10 cellular contexts compared by ENCODE assay signal in the genomic region with DNA sequence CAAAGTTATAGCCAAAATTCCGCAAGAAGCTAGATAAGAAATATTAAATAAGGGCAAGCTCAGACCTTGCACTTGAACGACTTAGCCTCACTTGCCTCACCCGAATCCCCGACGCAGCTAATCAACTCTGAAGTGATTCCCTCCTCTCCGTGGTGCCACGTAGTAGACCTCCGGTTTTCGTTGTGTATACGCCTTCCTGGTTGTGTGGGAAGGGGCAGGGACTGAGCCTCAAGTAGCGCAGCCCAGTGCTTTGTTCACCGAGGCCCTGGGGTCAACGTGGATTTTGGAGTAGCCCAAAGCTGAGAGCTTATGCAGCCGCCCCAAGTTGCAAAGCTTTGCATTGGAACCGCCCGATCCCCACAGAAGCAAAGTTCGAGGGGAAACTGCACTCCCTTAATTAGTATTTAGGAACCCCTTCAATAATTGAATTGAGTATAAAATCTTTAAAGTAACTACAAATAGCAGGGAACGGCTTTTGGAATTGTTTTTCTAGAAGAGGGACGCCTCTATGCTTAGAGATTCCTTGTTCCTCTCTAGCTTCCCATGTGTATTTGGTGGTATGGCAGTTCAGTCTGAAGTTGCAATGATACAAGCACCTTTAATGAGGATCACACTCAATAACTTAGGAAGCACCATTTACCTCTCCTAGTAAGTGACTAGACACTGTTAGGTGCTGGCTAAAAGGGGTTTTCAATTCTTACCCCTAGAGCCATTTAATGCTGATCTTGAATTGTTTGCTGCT. TPM values are rescaled to one million over a fixed set of nuclear protein-coding genes. Genes with fewer than 3 reads are reported as not detected.
A peak's percentile ranks its signal among the peaks of the same experiment; 100 is the strongest.
DNase-seq lines count a peak whose midpoint lies in the region; ATAC-seq and TF ChIP-seq lines count a peak whose summit lies in the region.
"Had no signal": no experiment of that assay in that cellular context is flagged by ENCODE, and none has a peak within 500 bp of the region (broad histone marks: within the 10 kb centered on the region; RNA-seq: fewer than 3 reads in every experiment).

No MANE protein-coding gene starts in this region.

- peak overlapping the region in 1 of 11 experiments; percentile 49; a peak in 1 of 22 replicates for H3K27ac ChIP-seq in BLaER1 treated with 17β-estradiol and CSF1 and Interleukin-3, amounts not matched to agents 10 nM and 100 nM
- H3K27ac ChIP-seq in fibroblast of lung (ENCODE audit: insufficient read depth, low read length) (peak overlapping the region; percentile 63), WERI-Rb-1 (no peak overlapping the region)

- H3K4me2 ChIP-seq in BLaER1 treated with 17β-estradiol and CSF1 and Interleukin-3, amounts not matched to agents 10 nM and 100 nM, result peak overlapping the region in 10 of 11 experiments; percentile 52 to 81 (median 70); a peak in 20 of 22 replicates
- peak overlapping the region; percentile 58 for H3K4me2 ChIP-seq in fibroblast of lung (ENCODE audit: extremely low read depth, insufficient read depth, low read length)

- no peaks in the 10 kb centered on the region for H3K9me3 ChIP-seq in BLaER1 treated with 17β-estradiol and CSF1 and Interleukin-3, amounts not matched to agents 10 nM and 100 nM (replicated peaks in 1 of 11)
- H3K9me3 ChIP-seq in fibroblast of lung (ENCODE audit: control insufficient read depth, insufficient read depth, low read depth, low read length) (no peaks in the 10 kb centered on the region), WERI-Rb-1 (ENCODE audit: severe bottlenecking) (no peaks in the 10 kb centered on the region)

- no peaks in the 10 kb centered on the region for H3K9me3 Mint-ChIP-seq in osteocyte (ENCODE audit: unreplicated experiment)

- H3K36me3 ChIP-seq in BLaER1 treated with 17β-estradiol and CSF1 and Interleukin-3, amounts not matched to agents 10 nM and 100 nM, result no peaks in the 10 kb centered on the region
- H3K36me3 ChIP-seq in fibroblast of lung (ENCODE audit: control insufficient read depth, insufficient read depth, low read length), result no peaks in the 10 kb centered on the region
- no peaks in the 10 kb centered on the region for H3K36me3 ChIP-seq in WERI-Rb-1

- ATAC-seq in GM21526 (IDR thresholded peaks at IDR 0.05; ENCODE audit: low FRiP score, unreplicated experiment) (no peak), GM21447 (IDR thresholded peaks at IDR 0.05; ENCODE audit: unreplicated experiment) (no peak), HG02870 (IDR thresholded peaks at IDR 0.05; ENCODE audit: unreplicated experiment) (no peak)

- peaks cover 0 to 10% (median 0%) of the 10 kb centered on the region in 10 experiments; a peak in 1 of 20 replicates for H3K4me1 ChIP-seq in BLaER1 treated with 17β-estradiol and CSF1 and Interleukin-3, amounts not matched to agents 10 nM and 100 nM
- H3K4me1 ChIP-seq in fibroblast of lung (ENCODE audit: control insufficient read depth, extremely low read depth, insufficient read depth, low read length), result no peaks in the 10 kb centered on the region

- peak overlapping the region; percentile 40 for H2AFZ ChIP-seq in fibroblast of lung (ENCODE audit: low read length)

- no peaks in the 10 kb centered on the region for H3K36me3 Mint-ChIP-seq in osteocyte (ENCODE audit: unreplicated experiment)

- peak overlapping the region in 3 of 11 experiments; percentile 5 to 66 (median 41); a peak in 4 of 22 replicates for H3K9ac ChIP-seq in BLaER1 treated with 17β-estradiol and CSF1 and Interleukin-3, amounts not matched to agents 10 nM and 100 nM
- peak overlapping the region; percentile 50 for H3K9ac ChIP-seq in fibroblast of lung (ENCODE audit: insufficient read depth, low read length)

- H3K4me3 Mint-ChIP-seq in osteocyte (ENCODE audit: unreplicated experiment), result peak overlapping the region; percentile 87

- H3K4me3 ChIP-seq in BLaER1 treated with 17β-estradiol and CSF1 and Interleukin-3, amounts not matched to agents 10 nM and 100 nM, result peak overlapping the region in 6 of 10 experiments; percentile 22 to 59 (median 47); a peak in 7 of 20 replicates
- H3K4me3 ChIP-seq in fibroblast of lung (replicated peaks in 1 of 4; ENCODE audit: control extremely low read depth in 1 of 4, insufficient read depth in 1 of 4, low read depth in 3 of 4, low read length in 4 of 4), result peak overlapping the region; percentile 57 to 77 (median 64)
- H3K4me3 ChIP-seq in WERI-Rb-1 (ENCODE audit: low read depth, low read length), result no peak overlapping the region

- peak; percentile 50 for DNase-seq in M059J (ENCODE audit: low read depth)
- DNase-seq in fibroblast of lung (ENCODE audit: low read depth in 2 of 2), result peak; percentile 61 to 73
- no peak for DNase-seq in osteocyte (ENCODE audit: extremely low spot score, unreplicated experiment)
- DNase-seq in WERI-Rb-1, result no peak
- DNase-seq: MV-4-11 had no signal

- H3K4me1 Mint-ChIP-seq in osteocyte (ENCODE audit: unreplicated experiment), result peaks cover 15% of the 10 kb centered on the region

- H3K27me3 ChIP-seq in BLaER1 treated with 17β-estradiol and CSF1 and Interleukin-3, amounts not matched to agents 10 nM and 100 nM, result peaks cover 71 to 91% (median 84%) of the 10 kb centered on the region in 11 experiments
- H3K27me3 ChIP-seq in fibroblast of lung (ENCODE audit: control insufficient read depth, insufficient read depth, low read length) (no peaks in the 10 kb centered on the region), WERI-Rb-1 (ENCODE audit: insufficient read depth, low read depth, severe bottlenecking) (peaks cover 44% of the 10 kb centered on the region)

- H3K79me2 ChIP-seq in fibroblast of lung (ENCODE audit: control insufficient read depth, insufficient read depth, low read length), result peaks cover 10% of the 10 kb centered on the region

- no peak for TF ChIP-seq CTCF in fibroblast of lung (conservative IDR thresholded peaks at IDR 0.05 in 1 of 2, IDR thresholded peaks at IDR 0.05 in 1 of 2; ENCODE audit: low read depth in 1 of 2, low read length in 2 of 2)
- no peak for TF ChIP-seq CTCF in osteocyte (IDR thresholded peaks at IDR 0.05)
- TF ChIP-seq CTCF in WERI-Rb-1 (IDR thresholded peaks at IDR 0.05; ENCODE audit: low read depth, low read length), result no peak

- peak overlapping the region; percentile 72 for H3K27ac Mint-ChIP-seq in osteocyte (ENCODE audit: unreplicated experiment)

- no peaks in the 10 kb centered on the region; a peak in 2 of 22 replicates for H4K20me1 ChIP-seq in BLaER1 treated with 17β-estradiol and CSF1 and Interleukin-3, amounts not matched to agents 10 nM and 100 nM
- no peaks in the 10 kb centered on the region for H4K20me1 ChIP-seq in fibroblast of lung (ENCODE audit: control insufficient read depth, extremely low read depth, insufficient read depth, low read length)

- H3K27me3 Mint-ChIP-seq in osteocyte (ENCODE audit: unreplicated experiment), result no peaks in the 10 kb centered on the region

RNA-seq across cellular contexts. Expression of a gene that starts 55.7 kb away (rescaled TPM):
- 20.7 and 22.6 TPM in 2 replicates for total RNA-seq in M059J (2014; rRNA removed; shearing (Covaris generic))
- total RNA-seq in fibroblast of lung (2.1 and 6.9 TPM in 2 replicates), osteocyte (266 and 291 TPM in 2 replicates)
- polyA plus RNA-seq in fibroblast of lung, result 75.7 and 82.5 TPM in 2 replicates
- polyA plus RNA-seq in fibroblast of lung (2012), result 17.9 and 22.4 TPM in 2 replicates
- 30.0 and 33.6 TPM in 2 replicates for polyA minus RNA-seq in fibroblast of lung (ENCODE audit: low replicate concordance)
- total RNA-seq: activated CD8-positive, alpha-beta memory T cell treated with anti-CD3 and anti-CD28 coated beads for 36 hours had no signal

Comparison
In these comparisons a context has a peak if more than half of its experiments do, and no peak if none do; other contexts are left out.
1. DNase-seq: peak in M059J (single experiment) and fibroblast of lung (2 of 2); none in osteocyte (single experiment) and WERI-Rb-1 (single experiment).
2. RNA of a gene that starts 55.7 kb away (total RNA-seq): 266 to 291 TPM in osteocyte; 20.7 to 22.6 TPM in M059J and 2.1 to 6.9 TPM in fibroblast of lung; every median in the first group is over 10 times any median in the second.